ENCODE assay signal across 9 cellular contexts in genomic region chr9:21031818-21032203, GRCh38. TPM values are rescaled to one million over a fixed set of nuclear protein-coding genes. Genes with fewer than 3 reads are reported as not detected.
DNase-seq lines count a peak whose midpoint lies in the region; ATAC-seq and TF ChIP-seq lines count a peak whose summit lies in the region.
"Had no signal": no experiment of that assay in that cellular context is flagged by ENCODE, and none has a peak within 500 bp of the region (broad histone marks: within the 10 kb centered on the region; RNA-seq: fewer than 3 reads in every experiment).

No MANE protein-coding gene starts in this region.

- H3K36me3 ChIP-seq in GM06990 (ENCODE audit: control insufficient read depth, insufficient read depth, low read length): no peaks in the 10 kb centered on the region
- H3K36me3 ChIP-seq in SJCRH30: no peaks in the 10 kb centered on the region

- H3K27me3 Mint-ChIP-seq in WTC11 (ENCODE audit: low read depth) (peaks cover 25% of the 10 kb centered on the region), glutamatergic neuron (ENCODE audit: unreplicated experiment) (peaks cover 4% of the 10 kb centered on the region), T-helper 17 cell (no peaks in the 10 kb centered on the region)
- H3K27me3 Mint-ChIP-seq: central memory CD8-positive, alpha-beta T cell had no signal

- no peaks in the 10 kb centered on the region for H3K9me3 Mint-ChIP-seq in WTC11
- peaks cover 3% of the 10 kb centered on the region for H3K9me3 Mint-ChIP-seq in glutamatergic neuron (ENCODE audit: unreplicated experiment)
- H3K9me3 Mint-ChIP-seq: central memory CD8-positive, alpha-beta T cell had no signal

- no peak overlapping the region for H3K27ac ChIP-seq in SJCRH30

- H3K4me1 Mint-ChIP-seq in WTC11 (no peaks in the 10 kb centered on the region), glutamatergic neuron (ENCODE audit: low read depth, unreplicated experiment) (no peaks in the 10 kb centered on the region), T-helper 17 cell (peaks cover 14% of the 10 kb centered on the region)

- H3K4me3 Mint-ChIP-seq in WTC11 (peak overlapping the region; percentile 54), glutamatergic neuron (ENCODE audit: unreplicated experiment) (peak overlapping the region; percentile 52), T-helper 17 cell (no peak overlapping the region)
- H3K4me3 Mint-ChIP-seq: central memory CD8-positive, alpha-beta T cell had no signal

- CTCF ChIA-PET in WTC11 (lab: Charles Lee): interaction anchor here (1.4 kb wide), 1 partner anchor 47 kb away, joined by 6 read pairs; no protein-coding TSS in a partner anchor

- H3K36me3 Mint-ChIP-seq in WTC11: no peaks in the 10 kb centered on the region
- peaks cover 3% of the 10 kb centered on the region for H3K36me3 Mint-ChIP-seq in glutamatergic neuron (ENCODE audit: unreplicated experiment)
- H3K36me3 Mint-ChIP-seq in T-helper 17 cell (ENCODE audit: low read depth): peaks cover 5% of the 10 kb centered on the region

- DNase-seq in GM06990 (ENCODE audit: extremely low read depth, insufficient read length) (no peak), WTC11 (ENCODE audit: low spot score) (no peak), glutamatergic neuron (no peak), retinal pigment epithelial cell (ENCODE audit: low read depth) (no peak), cerebellar cortex (ENCODE audit: low spot score) (no peak), SJCRH30 (no peak), T-helper 17 cell (no peak), left colon (no peak)

- TF ChIP-seq CTCF in GM06990 (IDR thresholded peaks at IDR 0.05; ENCODE audit: insufficient read depth, low read length, poor library complexity, severe bottlenecking): no peak
- TF ChIP-seq CTCF in WTC11 (IDR thresholded peaks at IDR 0.05): no peak
- no peak for TF ChIP-seq CTCF in glutamatergic neuron (IDR thresholded peaks at IDR 0.05; ENCODE audit: partially characterized antibody, unreplicated experiment)
- no peak for TF ChIP-seq CTCF in retinal pigment epithelial cell (conservative IDR thresholded peaks at IDR 0.05; ENCODE audit: low read depth, low read length)

- no peaks in the 10 kb centered on the region for H3K4me1 ChIP-seq in SJCRH30

- POLR2A ChIA-PET in WTC11 (lab: Charles Lee): interaction anchor here (0.6 kb wide), 1 partner anchor 11 kb away, joined by 3 read pairs; no protein-coding TSS in a partner anchor

- intact Hi-C loops in left colon (cut with DNase I, micrococcal nuclease): no loop called here

- H3K27ac Mint-ChIP-seq in WTC11 (no peak overlapping the region), glutamatergic neuron (ENCODE audit: unreplicated experiment) (no peak overlapping the region), T-helper 17 cell (no peak overlapping the region)

- ATAC-seq in WTC11: no peak
- ATAC-seq in T-helper 17 cell: no peak
- no peak for ATAC-seq in left colon

- H3K27me3 ChIP-seq in GM06990 (replicated peaks; ENCODE audit: control insufficient read depth, insufficient read depth, low read length) (no peaks in the 10 kb centered on the region), SJCRH30 (no peaks in the 10 kb centered on the region)

- H3K4me3 ChIP-seq in GM06990 (replicated peaks; ENCODE audit: low read depth, low read length) (peak overlapping the region; percentile 64), retinal pigment epithelial cell (ENCODE audit: low read length) (peak overlapping the region; percentile 34), SJCRH30 (no peak overlapping the region)

- no peaks in the 10 kb centered on the region for H3K9me3 ChIP-seq in SJCRH30 (replicated peaks)
- no peaks in the 10 kb centered on the region for H3K9me3 ChIP-seq in T-helper 17 cell (ENCODE audit: control insufficient read depth, low read length, poor library complexity, severe bottlenecking)

TF ChIP-seq in WTC11, 78 proteins besides CTCF, POLR2A, EP300 and RAD21:
- TF ChIP-seq ZNF532 (CRISPR knock-in tag; IDR thresholded peaks at IDR 0.05; ENCODE audit: borderline replicate concordance) (no peak), SMAD3 (CRISPR knock-in tag; IDR thresholded peaks at IDR 0.05; ENCODE audit: borderline replicate concordance) (0 out of 2 replicates have a peak, but pooled peaks have one; percentile 15)

RNA-seq across cellular contexts. Expression of gene HACD4, which starts 0.4 kb away (rescaled TPM):
- total RNA-seq in WTC11 (2021) (0.94 to 1.2 TPM (median 1.1 TPM) in 3 replicates), glutamatergic neuron (ENCODE audit: unreplicated experiment) (0.10 TPM), T-helper 17 cell (1 to 10 TPM; 8.7 to 9.8 TPM), left colon (1 to 10 TPM in 1 of 2 donors, under 1 TPM in 1; 0.52 to 2.3 TPM)
- not detected in 2 replicates for total RNA-seq in SJCRH30 (2014; rRNA removed; shearing (Covaris generic))

RNA-seq across cellular contexts. Expression of gene IFNB1, which starts 45.9 kb away (rescaled TPM):
- not detected in 3 replicates for total RNA-seq in WTC11 (2021)
- total RNA-seq in glutamatergic neuron (ENCODE audit: unreplicated experiment): not detected
- not detected in 2 replicates for total RNA-seq in SJCRH30 (2014; rRNA removed; shearing (Covaris generic))
- not detected for total RNA-seq in T-helper 17 cell
- not detected for total RNA-seq in left colon
